8 cellular contexts compared by ENCODE assay signal in genomic region chr13:110875243-110875642, GRCh38. TPM values are rescaled to one million over a fixed set of nuclear protein-coding genes. Genes with fewer than 3 reads are reported as not detected.
A peak's percentile ranks its signal among the peaks of the same experiment; 100 is the strongest.
DNase-seq lines count a peak whose midpoint lies in the region; ATAC-seq and TF ChIP-seq lines count a peak whose summit lies in the region.
"Had no signal": no experiment of that assay in that cellular context is flagged by ENCODE, and none has a peak within 500 bp of the region (broad histone marks: within the 10 kb centered on the region; RNA-seq: fewer than 3 reads in every experiment).

No MANE protein-coding gene starts in this region.

- no peak overlapping the region for H4K91ac ChIP-seq in trophoblast cell (ENCODE audit: low read depth, low read length)

- TF ChIP-seq CTCF in GM12865 (IDR thresholded peaks at IDR 0.05; ENCODE audit: insufficient read depth, low read depth, low read length, missing control alignments) (no peak), PC-9 (conservative IDR thresholded peaks at IDR 0.05) (no peak), upper lobe of left lung (IDR thresholded peaks at IDR 0.05) (no peak)

- H3K27ac Mint-ChIP-seq in effector memory CD8-positive, alpha-beta T cell: no peak overlapping the region

- DNase-seq in GM12865 (ENCODE audit: low read depth): no peak
- no peak for DNase-seq in PC-9
- DNase-seq in effector memory CD8-positive, alpha-beta T cell: no peak
- DNase-seq in trophoblast cell: no peak
- no peak for DNase-seq in upper lobe of left lung
- no peak for DNase-seq in nucleus accumbens (lab: John Stamatoyannopoulos, UW)
- DNase-seq: NK-92 treated with Interleukin-12 subunit alpha and Interleukin-12 subunit beta, amount 100 ng/mL, for 24 hours had no signal

- H3K18ac ChIP-seq in trophoblast cell (ENCODE audit: low read length): no peak overlapping the region

- H4K20me1 ChIP-seq in PC-9 (ENCODE audit: insufficient read depth): no peaks in the 10 kb centered on the region

- no peak overlapping the region for H2BK120ac ChIP-seq in trophoblast cell (ENCODE audit: insufficient read depth, low read length, poor library complexity)

- H3K14ac ChIP-seq in trophoblast cell (ENCODE audit: low read length): no peak overlapping the region

- no peak overlapping the region for H3K23ac ChIP-seq in trophoblast cell (ENCODE audit: low read length)

- no TSS peak for BruUV-seq in PC-9 (replicated peaks; lab: Mats Ljungman, UMichigan)

- peaks cover 20% of the 10 kb centered on the region for H3K4me1 ChIP-seq in PC-9 (replicated peaks; ENCODE audit: insufficient read depth)
- peaks cover 6 to 8% of the 10 kb centered on the region in 2 experiments for H3K4me1 ChIP-seq in trophoblast cell (ENCODE audit: control insufficient read depth in 1 of 2, insufficient read depth in 2 of 2, low read length in 2 of 2)
- H3K4me1 ChIP-seq in upper lobe of left lung: peaks cover 11 to 20% (median 16%) of the 10 kb centered on the region in 4 donors

- no peaks in the 10 kb centered on the region for H3K9me3 Mint-ChIP-seq in effector memory CD8-positive, alpha-beta T cell

- H3K27me3 Mint-ChIP-seq in effector memory CD8-positive, alpha-beta T cell: peaks cover 12 to 19% of the 10 kb centered on the region in 2 donors

- peaks cover 4% of the 10 kb centered on the region for H3K79me1 ChIP-seq in trophoblast cell (ENCODE audit: low read length)

- no peak for TF ChIP-seq EP300 in upper lobe of left lung (IDR thresholded peaks at IDR 0.05)

- no peak overlapping the region for H4K12ac ChIP-seq in trophoblast cell (ENCODE audit: low read depth, low read length)

- no peak for ATAC-seq in effector memory CD8-positive, alpha-beta T cell (replicated peaks)
- ATAC-seq in upper lobe of left lung (ENCODE audit: low FRiP score in 2 of 2) (no peak), GM21717 (IDR thresholded peaks at IDR 0.05; ENCODE audit: unreplicated experiment) (no peak)

- no peak overlapping the region for H4K8ac ChIP-seq in trophoblast cell (ENCODE audit: low read depth, low read length)

- WGBS in trophoblast cell (ENCODE audit: extremely low coverage, insufficient coverage, insufficient read length): no CpG with 5 or more reads among the region's 8 CpGs
- 49 to 51% methylated on average over 8 of the region's 8 CpGs for WGBS in upper lobe of left lung, 2 donors

- no peaks in the 10 kb centered on the region for H3K27me3 ChIP-seq in PC-9 (ENCODE audit: insufficient read depth, low read depth)
- no peaks in the 10 kb centered on the region for H3K27me3 ChIP-seq in trophoblast cell (ENCODE audit: insufficient read depth, low read length)
- H3K27me3 ChIP-seq in upper lobe of left lung: no peaks in the 10 kb centered on the region

- H3K79me2 ChIP-seq in PC-9 (ENCODE audit: low read depth) (no peaks in the 10 kb centered on the region), trophoblast cell (ENCODE audit: control insufficient read depth, insufficient read depth, low read length, poor library complexity) (no peaks in the 10 kb centered on the region)

- H3K9me3 ChIP-seq in PC-9 (ENCODE audit: insufficient read depth, low read depth) (no peaks in the 10 kb centered on the region), trophoblast cell (ENCODE audit: insufficient read depth, low read depth, low read length) (peaks cover 5% of the 10 kb centered on the region), upper lobe of left lung (no peaks in the 10 kb centered on the region)

- H3K36me3 ChIP-seq in PC-9 (ENCODE audit: low read depth) (no peaks in the 10 kb centered on the region), trophoblast cell (ENCODE audit: control insufficient read depth in 1 of 2, insufficient read depth in 2 of 2, low read length in 2 of 2) (peaks cover 5% of the 10 kb centered on the region in 2 experiments), upper lobe of left lung (peaks cover 0 to 4% (median 0%) of the 10 kb centered on the region in 4 donors)

- H3K9ac ChIP-seq in trophoblast cell (ENCODE audit: low read length): no peak overlapping the region

- no peak for TF ChIP-seq POLR2A in upper lobe of left lung (IDR thresholded peaks at IDR 0.05)

- no peak overlapping the region for H3K4ac ChIP-seq in trophoblast cell (ENCODE audit: low read depth, low read length)

- H2AFZ ChIP-seq in PC-9: peak overlapping the region; percentile 67; the same call in 1 of the 2 replicates
- H2AFZ ChIP-seq in trophoblast cell (ENCODE audit: insufficient read depth, low read length, poor library complexity): no peak overlapping the region

- H3F3A ChIP-seq in PC-9 (ENCODE audit: insufficient read depth, low read depth): peaks cover 18% of the 10 kb centered on the region; the same call in 1 of the 2 replicates

- POLR2A ChIA-PET in PC-9 (lab: Charles Lee; ENCODE audit: unreplicated experiment): no interaction called here

- no peaks in the 10 kb centered on the region for H3K9me2 ChIP-seq in PC-9 (ENCODE audit: insufficient read depth)

- H3K4me3 ChIP-seq in GM12865 (ENCODE audit: low read depth, low read length) (peak overlapping the region; percentile 50; the same call in 1 of the 2 replicates), PC-9 (peak overlapping the region; percentile 54), trophoblast cell (ENCODE audit: low read depth, low read length) (no peak overlapping the region), upper lobe of left lung (peak overlapping the region in 1 of 4 donors; percentile 43)

- H3K27ac ChIP-seq in PC-9 (no peak overlapping the region), trophoblast cell (ENCODE audit: low read depth, low read length) (no peak overlapping the region), upper lobe of left lung (no peak overlapping the region)

- H3K4me2 ChIP-seq in PC-9 (peak overlapping the region; percentile 94), trophoblast cell (ENCODE audit: low read length) (peak overlapping the region; percentile 48)

- intact Hi-C loops in PC-9 (cut with micrococcal nuclease; ENCODE audit: unreplicated experiment): no loop called here

- H3K36me3 Mint-ChIP-seq in effector memory CD8-positive, alpha-beta T cell (ENCODE audit: insufficient read depth): peaks cover 4% of the 10 kb centered on the region

- H3K4me1 Mint-ChIP-seq in effector memory CD8-positive, alpha-beta T cell (ENCODE audit: low read depth in 2 of 2): peaks cover 5 to 7% of the 10 kb centered on the region in 2 donors

- peak overlapping the region; percentile 72 to 79 for H3K4me3 Mint-ChIP-seq in effector memory CD8-positive, alpha-beta T cell

- CTCF ChIA-PET in PC-9 (lab: Charles Lee): no interaction called here

- H2BK5ac ChIP-seq in trophoblast cell (ENCODE audit: low read depth, low read length, poor library complexity): no peak overlapping the region

- no peak overlapping the region for H2BK12ac ChIP-seq in trophoblast cell (ENCODE audit: low read length)

- no peak overlapping the region for H2AK5ac ChIP-seq in trophoblast cell (ENCODE audit: low read length)

RNA-seq across cellular contexts. Expression of gene ANKRD10, which starts 39.6 kb away (rescaled TPM):
- total RNA-seq in PC-9 (2021): 154 and 155 TPM in 2 replicates
- 58.8 and 60.1 TPM in 2 replicates for polyA plus RNA-seq in trophoblast cell (2013)
- 100 to 1,000 TPM in 3 of 6 donors, 10 to 100 TPM in 3; 91.4 to 190 (median 107) TPM for total RNA-seq in upper lobe of left lung
